ENCODE assay signal across 24 cellular contexts in the genomic region with DNA sequence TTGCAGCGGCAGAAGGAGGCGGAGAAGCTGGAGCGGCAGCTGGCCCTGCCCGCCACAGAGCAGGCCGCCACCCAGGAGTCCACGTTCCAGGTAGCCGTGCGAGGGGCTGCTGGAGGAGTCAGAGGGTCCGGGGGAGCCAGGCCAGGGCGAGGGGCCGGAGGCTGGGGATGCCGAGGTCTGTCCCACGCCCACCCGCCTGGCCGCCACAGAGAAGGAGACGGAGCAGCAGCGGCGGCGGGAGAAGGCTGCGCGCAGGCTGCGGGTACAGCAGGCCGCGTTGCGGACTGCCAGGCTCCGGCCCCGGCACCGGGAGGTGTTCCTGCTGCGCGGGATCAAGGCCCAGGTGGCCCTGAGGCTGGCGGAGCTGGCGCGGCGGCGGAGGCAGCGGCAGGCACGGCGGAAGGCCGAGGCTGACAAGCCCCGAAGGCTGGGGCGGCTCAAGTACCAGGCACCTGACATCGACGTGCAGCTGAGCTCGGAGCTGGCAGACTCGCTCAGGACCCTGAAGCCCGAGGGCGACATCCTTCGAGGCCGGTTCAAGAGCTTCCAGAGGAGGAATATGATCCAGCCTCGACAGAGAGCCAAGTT.
DNase-seq lines count a peak whose midpoint lies in the region; ATAC-seq, FAIRE-seq and TF ChIP-seq lines count a peak whose summit lies in the region.
"Had no signal": no experiment of that assay in that cellular context is flagged by ENCODE, and none has a peak within 500 bp of the region (broad histone marks: within the 10 kb centered on the region; RNA-seq: fewer than 3 reads in every experiment).

No MANE protein-coding gene starts in this region.

- H3K4me1 Mint-ChIP-seq in CD8-positive, alpha-beta memory T cell: no peaks in the 10 kb centered on the region
- peaks cover 4 to 11% of the 10 kb centered on the region in 2 experiments; a peak in 3 of 4 replicates for H3K4me1 Mint-ChIP-seq in H9
- H3K4me1 Mint-ChIP-seq: CD14-positive monocyte, IgD-negative memory B cell had no signal

- no CpG with 5 or more reads among the region's 50 CpGs for WGBS in H9 (ENCODE audit: extremely low coverage, insufficient read length, low lambda C conversion rate)
- WGBS in neuronal stem cell (ENCODE audit: extremely low coverage in 2 of 2, insufficient read length in 2 of 2, insufficient replicate concordance in 1 of 2), 2 donors: no CpG with 5 or more reads among the region's 50 CpGs

- no peak for DNase-seq in CD8-positive, alpha-beta memory T cell
- peak; percentile 40 for DNase-seq in H9
- peak; percentile 64 for DNase-seq in kidney
- DNase-seq in neuronal stem cell (ENCODE audit: low spot score): no peak
- DNase-seq in NCI-H2171 (lab: John Stamatoyannopoulos, UW): no peak
- no peak for DNase-seq in NCI-H345 treated with DMSO at 0.1 percent for 48 hours (lab: John Stamatoyannopoulos, UW; ENCODE audit: unreplicated experiment)
- DNase-seq: 8988T; Calu3; CD4-positive, alpha-beta memory T cell; DMS 273 treated with DMSO at 0.1 percent for 48 hours; DMS53; DND-41; GM23248; HFFc6 had no signal

- H2BK12ac ChIP-seq in H9 (ENCODE audit: insufficient read length, low read depth, low read length) (no peak overlapping the region), neuronal stem cell (ENCODE audit: low read length) (no peak overlapping the region)

- peak overlapping the region; percentile 17 for H3K27ac ChIP-seq in CD8-positive, alpha-beta memory T cell (ENCODE audit: low read depth, low read length)
- no peak overlapping the region for H3K27ac ChIP-seq in H9 (ENCODE audit: insufficient read length, low read depth, low read length)
- no peak overlapping the region for H3K27ac ChIP-seq in kidney (ENCODE audit: low read depth in 2 of 2, low read length in 2 of 2)
- no peak overlapping the region for H3K27ac ChIP-seq in neuronal stem cell (replicated peaks; ENCODE audit: low read length)
- H3K27ac ChIP-seq: BLaER1, GM23248 had no signal

- H3K23me2 ChIP-seq in H9 (ENCODE audit: insufficient read length, low read depth, low read length, poor library complexity, severe bottlenecking): no peaks in the 10 kb centered on the region

- peaks cover 0 to 2% of the 10 kb centered on the region in 2 donors for H3K27me3 Mint-ChIP-seq in CD8-positive, alpha-beta memory T cell
- H3K27me3 Mint-ChIP-seq in H9 (ENCODE audit: low read depth): no peaks in the 10 kb centered on the region
- H3K27me3 Mint-ChIP-seq: IgD-negative memory B cell had no signal

- ATAC-seq in HG02840 (IDR thresholded peaks at IDR 0.05; ENCODE audit: low FRiP score, unreplicated experiment) (no peak), GM19035 (IDR thresholded peaks at IDR 0.05; ENCODE audit: unreplicated experiment) (no peak)
- ATAC-seq: HCT116, HepG2 had no signal

- H3K36me3 ChIP-seq in CD8-positive, alpha-beta memory T cell (ENCODE audit: insufficient read depth, low read length): no peaks in the 10 kb centered on the region
- H3K36me3 ChIP-seq in kidney (ENCODE audit: control insufficient read depth in 1 of 2, insufficient read depth in 2 of 2, low read length in 2 of 2) (no peaks in the 10 kb centered on the region), neuronal stem cell (replicated peaks in 1 of 2; ENCODE audit: control insufficient read depth in 2 of 2, insufficient read depth in 2 of 2, low read length in 2 of 2) (no peaks in the 10 kb centered on the region)
- H3K36me3 ChIP-seq: BLaER1 had no signal

- H4K91ac ChIP-seq in H9 (ENCODE audit: insufficient read length, low read depth, low read length) (no peak overlapping the region), neuronal stem cell (ENCODE audit: low read depth, low read length, poor library complexity) (no peak overlapping the region)

- no peak overlapping the region for H4K5ac ChIP-seq in H9 (ENCODE audit: insufficient read length, low read depth, low read length)

- H3K36me3 Mint-ChIP-seq in CD8-positive, alpha-beta memory T cell: no peaks in the 10 kb centered on the region
- no peaks in the 10 kb centered on the region for H3K36me3 Mint-ChIP-seq in H9 (ENCODE audit: insufficient read depth in 1 of 3, low read depth in 3 of 3)
- H3K36me3 Mint-ChIP-seq: CD14-positive monocyte; CD4-positive, alpha-beta memory T cell; IgD-negative memory B cell had no signal

- H4K8ac ChIP-seq in H9 (replicated peaks; ENCODE audit: insufficient read length, low read depth, low read length) (no peak overlapping the region), neuronal stem cell (ENCODE audit: low read depth, low read length) (peak overlapping the region; percentile 43)

- no peak overlapping the region for H2BK20ac ChIP-seq in H9 (ENCODE audit: low read depth, low read length, poor library complexity, severe bottlenecking)

- no peak overlapping the region for H3K23ac ChIP-seq in H9 (ENCODE audit: insufficient read length, low read depth, low read length)
- no peak overlapping the region for H3K23ac ChIP-seq in neuronal stem cell (ENCODE audit: low read depth, low read length, poor library complexity)

- H3K4me3 Mint-ChIP-seq in CD8-positive, alpha-beta memory T cell: no peak overlapping the region
- no peak overlapping the region for H3K4me3 Mint-ChIP-seq in H9
- H3K4me3 Mint-ChIP-seq: CD14-positive monocyte; CD4-positive, alpha-beta memory T cell; HFFc6; IgD-negative memory B cell had no signal

- no peak overlapping the region for H2AFZ ChIP-seq in H9 (ENCODE audit: low read length)
- no peak overlapping the region for H2AFZ ChIP-seq in neuronal stem cell (ENCODE audit: low read length)
- H2AFZ ChIP-seq: GM23248 had no signal

- H3T11ph ChIP-seq in H9 (ENCODE audit: low read length): no peak overlapping the region

- no peak overlapping the region for H3K27ac Mint-ChIP-seq in CD8-positive, alpha-beta memory T cell
- H3K27ac Mint-ChIP-seq in H9: no peak overlapping the region
- H3K27ac Mint-ChIP-seq: CD14-positive monocyte; CD4-positive, alpha-beta memory T cell; HFFc6; IgD-negative memory B cell had no signal

- no peaks in the 10 kb centered on the region for H3K27me3 ChIP-seq in CD8-positive, alpha-beta memory T cell (ENCODE audit: insufficient read depth, low read length, poor library complexity, severe bottlenecking)
- no peaks in the 10 kb centered on the region for H3K27me3 ChIP-seq in H9 (ENCODE audit: insufficient read depth, low read length)
- H3K27me3 ChIP-seq in neuronal stem cell (ENCODE audit: control insufficient read depth in 3 of 3, insufficient read depth in 3 of 3, low read depth in 1 of 3, low read length in 3 of 3): no peaks in the 10 kb centered on the region
- H3K27me3 ChIP-seq: BLaER1 had no signal

- H3K18ac ChIP-seq in H9 (ENCODE audit: insufficient read length, low read depth, low read length): no peak overlapping the region
- H3K18ac ChIP-seq in neuronal stem cell (ENCODE audit: low read length): no peak overlapping the region

- H2BK15ac ChIP-seq in H9 (ENCODE audit: low read depth, low read length) (no peak overlapping the region), neuronal stem cell (ENCODE audit: low read length) (no peak overlapping the region)

- POLR2A ChIA-PET in CD8-positive, alpha-beta memory T cell (lab: Charles Lee): no interaction called here

- no peaks in the 10 kb centered on the region for H3K79me1 ChIP-seq in H9 (ENCODE audit: insufficient read depth, low read depth, low read length, poor library complexity, severe bottlenecking)
- H3K79me1 ChIP-seq in neuronal stem cell (ENCODE audit: low read depth, low read length): no peaks in the 10 kb centered on the region

- no peak overlapping the region for H3K4me3 ChIP-seq in CD8-positive, alpha-beta memory T cell (ENCODE audit: low read length)
- H3K4me3 ChIP-seq in kidney (ENCODE audit: low read length in 2 of 2) (no peak overlapping the region), neuronal stem cell (ENCODE audit: low read length in 2 of 2) (no peak overlapping the region)
- H3K4me3 ChIP-seq: BLaER1, GM23248 had no signal

- H3K14ac ChIP-seq in H9 (ENCODE audit: insufficient read depth, low read length) (no peak overlapping the region), neuronal stem cell (ENCODE audit: low read length) (peak overlapping the region; percentile 38)

- no peak overlapping the region for H3K56ac ChIP-seq in H9 (ENCODE audit: insufficient read length, low read depth, low read length)

- CTCF ChIA-PET in CD8-positive, alpha-beta memory T cell (lab: Charles Lee): no interaction called here

- H3K79me2 ChIP-seq in H9 (ENCODE audit: insufficient read depth, low read length): no peaks in the 10 kb centered on the region

- FAIRE-seq in kidney (lab: Jason Lieb, UNC): no peak
- FAIRE-seq: G401.6, GM12891, H54, HepG2 had no signal

- H4K20me1 ChIP-seq in H9 (ENCODE audit: control insufficient read depth, insufficient read depth, insufficient read length): no peaks in the 10 kb centered on the region
- H4K20me1 ChIP-seq: BLaER1 had no signal

- TF ChIP-seq CTCF in H9 (conservative IDR thresholded peaks at IDR 0.05) (no peak), kidney (IDR thresholded peaks at IDR 0.05; ENCODE audit: borderline replicate concordance, extremely low read depth, insufficient read depth) (no peak)

- no peak overlapping the region for H2BK5ac ChIP-seq in H9 (ENCODE audit: insufficient read length, low read length)
- H2BK5ac ChIP-seq in neuronal stem cell (ENCODE audit: low read length): no peak overlapping the region

- H3K9me3 ChIP-seq in CD8-positive, alpha-beta memory T cell (ENCODE audit: low read length): no peaks in the 10 kb centered on the region
- H3K9me3 ChIP-seq in H9 (ENCODE audit: control insufficient read depth, low read depth, low read length): no peaks in the 10 kb centered on the region
- H3K9me3 ChIP-seq in kidney (ENCODE audit: control insufficient read depth in 1 of 2, low read length in 2 of 2): no peaks in the 10 kb centered on the region
- H3K9me3 ChIP-seq in neuronal stem cell (replicated peaks in 1 of 2; ENCODE audit: control insufficient read depth in 2 of 2, insufficient read depth in 1 of 2, low read depth in 1 of 2, low read length in 2 of 2): no peaks in the 10 kb centered on the region

- H3K4me2 ChIP-seq in H9 (ENCODE audit: insufficient read depth, insufficient read length, low read length) (no peak overlapping the region), neuronal stem cell (ENCODE audit: insufficient read depth, low read length, poor library complexity, severe bottlenecking) (no peak overlapping the region)
- H3K4me2 ChIP-seq: BLaER1 had no signal

- H3K4me1 ChIP-seq in CD8-positive, alpha-beta memory T cell (ENCODE audit: insufficient read depth, low read length): no peaks in the 10 kb centered on the region
- H3K4me1 ChIP-seq in H9 (ENCODE audit: insufficient read depth, low read length): peaks cover 2% of the 10 kb centered on the region; the same call in 1 of the 2 replicates
- H3K4me1 ChIP-seq in kidney (ENCODE audit: control insufficient read depth in 1 of 2, insufficient read depth in 1 of 2, low read depth in 1 of 2, low read length in 2 of 2): no peaks in the 10 kb centered on the region
- H3K4me1 ChIP-seq in neuronal stem cell (ENCODE audit: control insufficient read depth in 2 of 2, insufficient read depth in 1 of 2, low read depth in 1 of 2, low read length in 2 of 2): no peaks in the 10 kb centered on the region
- H3K4me1 ChIP-seq: BLaER1 had no signal

- no peak overlapping the region for H3K9ac ChIP-seq in H9 (ENCODE audit: extremely low read depth, insufficient read length, low read length)
- H3K9ac ChIP-seq in kidney (ENCODE audit: low read length in 2 of 2): no peak overlapping the region
- H3K9ac ChIP-seq in neuronal stem cell (ENCODE audit: low read depth, low read length, poor library complexity): no peak overlapping the region
- H3K9ac ChIP-seq: BLaER1, GM23248 had no signal

- H3K9me3 Mint-ChIP-seq in CD8-positive, alpha-beta memory T cell: peaks cover 3 to 7% (median 6%) of the 10 kb centered on the region in 5 donors
- H3K9me3 Mint-ChIP-seq in H9: no peaks in the 10 kb centered on the region

- H2BK120ac ChIP-seq in H9 (ENCODE audit: low read depth, low read length, poor library complexity, severe bottlenecking): no peak overlapping the region
- H2BK120ac ChIP-seq in neuronal stem cell (ENCODE audit: low read depth, low read length): no peak overlapping the region

- H2AK5ac ChIP-seq in H9 (ENCODE audit: insufficient read length, low read length) (no peak overlapping the region), neuronal stem cell (ENCODE audit: low read depth, low read length) (peak overlapping the region; percentile 52)

- H3K4ac ChIP-seq in H9 (ENCODE audit: low read depth, low read length): no peak overlapping the region
- H3K4ac ChIP-seq in neuronal stem cell (ENCODE audit: low read length): no peak overlapping the region

- intact Hi-C loops in kidney (cut with DNase I): no loop called here

Comparison
In these comparisons a context has a peak if more than half of its experiments do, and no peak if none do; other contexts are left out.
1. DNase-seq: peak in H9 (single experiment) and kidney (single experiment); none in CD8-positive, alpha-beta memory T cell (0 of 5), neuronal stem cell (single experiment), NCI-H2171 (single experiment) and NCI-H345 treated with DMSO at 0.1 percent for 48 hours (single experiment).